Comparison of ENCODE assay signal across 8 cellular contexts in genomic region chr16:46884513-46885293, GRCh38. TPM values are rescaled to one million over a fixed set of nuclear protein-coding genes. Genes with fewer than 3 reads are reported as not detected.
A peak's percentile ranks its signal among the peaks of the same experiment; 100 is the strongest.
DNase-seq lines count a peak whose midpoint lies in the region; ATAC-seq and TF ChIP-seq lines count a peak whose summit lies in the region.

No MANE protein-coding gene starts in this region.

- TF ChIP-seq CTCF in GM23338 (conservative IDR thresholded peaks at IDR 0.05; ENCODE audit: low read depth in 2 of 2) = no peak
- no peak for TF ChIP-seq CTCF in brain (conservative IDR thresholded peaks at IDR 0.05)
- no peak for TF ChIP-seq CTCF in kidney epithelial cell (IDR thresholded peaks at IDR 0.05; ENCODE audit: insufficient read depth, low read length, poor library complexity, severe bottlenecking)

- H3K4me1 Mint-ChIP-seq in GM23338 (peaks cover 53% of the 10 kb centered on the region), brain (peaks cover 52% of the 10 kb centered on the region)

- H3K4me3 Mint-ChIP-seq in GM23338 (peak overlapping the region; percentile 99), brain (peak overlapping the region; percentile 95 to 99 (median 97))

- 0 out of 2 replicates have a peak overlapping the region, but pooled peaks have one; percentile 55 for H3K27ac ChIP-seq in GM23338 (ENCODE audit: low read depth)

- H3K36me3 Mint-ChIP-seq in GM23338 (ENCODE audit: low read depth) = peaks cover 43% of the 10 kb centered on the region
- H3K36me3 Mint-ChIP-seq in brain = peaks cover 22% of the 10 kb centered on the region

- H3F3A ChIP-seq in GM23338 (replicated peaks; ENCODE audit: low read depth) = 0 out of 2 replicates have a peak, but pooled peaks cover 8% of the 10 kb centered on the region

- H3K9me2 ChIP-seq in GM23338 (ENCODE audit: insufficient read depth) = no peaks in the 10 kb centered on the region

- peak overlapping the region; percentile 96 for H3K4me2 ChIP-seq in GM23338

- H3K9me3 Mint-ChIP-seq in GM23338 (no peaks in the 10 kb centered on the region), brain (no peaks in the 10 kb centered on the region)

- H3K9me3 ChIP-seq in NT2/D1 (ENCODE audit: insufficient read depth, low read length) = no peaks in the 10 kb centered on the region

- peaks cover 27% of the 10 kb centered on the region for H4K20me1 ChIP-seq in GM23338 (replicated peaks; ENCODE audit: insufficient read depth)

- peak overlapping the region; percentile 94 for H3K9ac ChIP-seq in NT2/D1 (ENCODE audit: insufficient read length, low read depth)

- H3K4me1 ChIP-seq in GM23338 (ENCODE audit: insufficient read depth) (peaks cover 46% of the 10 kb centered on the region), NT2/D1 (ENCODE audit: insufficient read depth, insufficient read length) (peaks cover 11% of the 10 kb centered on the region)

- H2AFZ ChIP-seq in GM23338 = peak overlapping the region; percentile 47; the same call in 1 of the 2 replicates

- DNase-seq in ELR (ENCODE audit: low read depth) (peak; percentile 26), GM23338 (ENCODE audit: low spot score) (no peak), NT2/D1 (ENCODE audit: low read depth, low spot score) (no peak), kidney epithelial cell (ENCODE audit: low read depth) (no peak), ureter (ENCODE audit: low spot score) (no peak), NCI-H2196 (lab: John Stamatoyannopoulos, UW; ENCODE audit: unreplicated experiment) (no peak)
- peak; percentile 23 to 39 for DNase-seq in stimulated activated CD4-positive, alpha-beta T cell treated with anti-CD3 and anti-CD28 coated beads, Interleukin-2, amount 100 ng/mL, for 24 hours

- H3K27me3 Mint-ChIP-seq in GM23338 (ENCODE audit: insufficient read depth, low read depth, poor library complexity) = peaks cover 24% of the 10 kb centered on the region
- peaks cover 12% of the 10 kb centered on the region for H3K27me3 Mint-ChIP-seq in brain

- H3K36me3 ChIP-seq in GM23338 (ENCODE audit: insufficient read depth) (no peaks in the 10 kb centered on the region; the same call in none of the 2 replicates), NT2/D1 (ENCODE audit: insufficient read depth, insufficient read length, low read length) (peaks cover 29% of the 10 kb centered on the region), kidney epithelial cell (ENCODE audit: control insufficient read depth, insufficient read depth, low read length) (no peaks in the 10 kb centered on the region)

- H3K27me3 ChIP-seq in GM23338 (ENCODE audit: insufficient read depth) = no peaks in the 10 kb centered on the region
- peaks cover 16% of the 10 kb centered on the region for H3K27me3 ChIP-seq in NT2/D1 (ENCODE audit: insufficient read depth, insufficient read length)
- H3K27me3 ChIP-seq in kidney epithelial cell (ENCODE audit: control insufficient read depth, insufficient read depth, low read length) = no peaks in the 10 kb centered on the region

- H3K4me3 ChIP-seq in GM23338 = peak overlapping the region; percentile 98
- peak overlapping the region; percentile 95 for H3K4me3 ChIP-seq in NT2/D1 (ENCODE audit: insufficient read length, low read depth)
- peak overlapping the region; percentile 82 for H3K4me3 ChIP-seq in kidney epithelial cell (ENCODE audit: low read depth, low read length)

- H3K79me2 ChIP-seq in GM23338 (replicated peaks; ENCODE audit: insufficient read depth) = peaks cover 55% of the 10 kb centered on the region

- peak; percentile 8 for ATAC-seq in GM23338

- no peak overlapping the region for H3K27ac Mint-ChIP-seq in GM23338
- H3K27ac Mint-ChIP-seq in brain = peak overlapping the region; percentile 89 to 97 (median 95)

TF ChIP-seq in GM23338, 12 proteins besides CTCF, POLR2A, EP300 and RAD21:
- TF ChIP-seq EZH2phosphoT487 (IDR thresholded peaks at IDR 0.05; ENCODE audit: unreplicated experiment) (no peak), CREB1 (CRISPR knock-in tag; IDR thresholded peaks at IDR 0.05; ENCODE audit: low read depth) (no peak), JUNB (IDR thresholded peaks at IDR 0.05; ENCODE audit: unreplicated experiment) (no peak), REST (IDR thresholded peaks at IDR 0.05; ENCODE audit: unreplicated experiment) (no peak)

RNA-seq across cellular contexts. Expression of gene GPT2, which starts 0.5 kb away (rescaled TPM):
- 81.0 and 82.6 TPM in 2 replicates for total RNA-seq in GM23338 (2014; rRNA removed; shearing (Covaris generic))
- polyA plus RNA-seq in GM23338 (2016; fragmentation: Nextera tagmentation; extraction: Ambion mirVana) (48.5 TPM in 2 replicates), brain (ENCODE audit: insufficient read depth, low read depth, low replicate concordance) (116 TPM)
- total RNA-seq in kidney epithelial cell (71.2 and 73.3 TPM in 2 replicates), ureter (34.2 TPM)

RNA-seq across cellular contexts. Expression of gene C16orf87, which starts 53.7 kb away (rescaled TPM):
- total RNA-seq in GM23338 (2014; rRNA removed; shearing (Covaris generic)) = 23.4 and 32.1 TPM in 2 replicates
- polyA plus RNA-seq in GM23338 (2016; fragmentation: Nextera tagmentation; extraction: Ambion mirVana) (40.2 and 46.0 TPM in 2 replicates), brain (ENCODE audit: insufficient read depth, low read depth, low replicate concordance) (8.7 TPM)
- total RNA-seq in kidney epithelial cell (7.5 and 10.1 TPM in 2 replicates), ureter (9.4 TPM)

Comparison
In these comparisons a context has a peak if more than half of its experiments do, and no peak if none do; other contexts are left out.
1. DNase-seq: peak in ELR (single experiment) and stimulated activated CD4-positive, alpha-beta T cell treated with anti-CD3 and anti-CD28 coated beads, Interleukin-2, amount 100 ng/mL, for 24 hours (2 of 2); none in GM23338 (single experiment), NT2/D1 (single experiment), kidney epithelial cell (single experiment), ureter (single experiment) and NCI-H2196 (single experiment).
2. Peak in every context shown above with its lines, with median percentiles within 50 percentile points of each other: H3K4me3 ChIP-seq.